In genomic region chr19:6744381-6745288, GRCh38 we compare ENCODE assay signal across 8 cellular contexts. TPM values are rescaled to one million over a fixed set of nuclear protein-coding genes. Genes with fewer than 3 reads are reported as not detected.
DNase-seq lines count a peak whose midpoint lies in the region; ATAC-seq and TF ChIP-seq lines count a peak whose summit lies in the region.

No MANE protein-coding gene starts in this region.

- DNase-seq in HS-27A (ENCODE audit: low read depth), result peak; percentile 80
- peak; percentile 94 for DNase-seq in kidney tubule cell (ENCODE audit: low spot score)
- peak in 40 of 49 donors; percentile 12 to 81 (median 56) for DNase-seq in substantia nigra (lab: John Stamatoyannopoulos, UW)
- no peak for DNase-seq in SW480 (ENCODE audit: low spot score)
- DNase-seq in activated CD4-positive, alpha-beta T cell treated with anti-CD3 and anti-CD28 coated beads for 4 hours, result no peak

- peak overlapping the region; percentile 61 to 96 (median 81) for H3K27ac Mint-ChIP-seq in brain

- peaks cover 0 to 3% (median 0%) of the 10 kb centered on the region in 5 experiments for H3K9me3 Mint-ChIP-seq in brain

- no peaks in the 10 kb centered on the region for H3K27me3 Mint-ChIP-seq in brain

- ATAC-seq in HG03521 (IDR thresholded peaks at IDR 0.05; ENCODE audit: unreplicated experiment) (no peak), GM21390 (IDR thresholded peaks at IDR 0.05; ENCODE audit: unreplicated experiment) (no peak)

- H3K36me3 Mint-ChIP-seq in brain, result peaks cover 61% of the 10 kb centered on the region

- H3K4me3 Mint-ChIP-seq in brain, result peak overlapping the region in 4 of 5 experiments; percentile 33 to 87 (median 62)

- peaks cover 46% of the 10 kb centered on the region for H3K4me1 Mint-ChIP-seq in brain

- peak overlapping the region; percentile 40 for H3K27ac ChIP-seq in substantia nigra (ENCODE audit: low read depth, low read length, poor library complexity, severe bottlenecking)

- TF ChIP-seq CTCF in brain (conservative IDR thresholded peaks at IDR 0.05), result no peak

RNA-seq across cellular contexts. Expression of gene TRIP10, which starts 5.2 kb away (rescaled TPM):
- 24.1 TPM for polyA plus RNA-seq in brain (ENCODE audit: insufficient read depth, low read depth, low replicate concordance)

RNA-seq across cellular contexts. Expression of gene GPR108, which starts 7.3 kb away (rescaled TPM):
- 80.8 TPM for polyA plus RNA-seq in brain (ENCODE audit: insufficient read depth, low read depth, low replicate concordance)

RNA-seq across cellular contexts. Expression of gene SH2D3A, which starts 22.6 kb away (rescaled TPM):
- polyA plus RNA-seq in brain (ENCODE audit: insufficient read depth, low read depth, low replicate concordance), result not detected

RNA-seq across cellular contexts. Expression of gene C3, which starts 24.2 kb away (rescaled TPM):
- polyA plus RNA-seq in brain (ENCODE audit: insufficient read depth, low read depth, low replicate concordance), result 85.0 TPM

RNA-seq across cellular contexts. Expression of gene VAV1, which starts 27.9 kb away (rescaled TPM):
- 0.66 TPM for polyA plus RNA-seq in brain (ENCODE audit: insufficient read depth, low read depth, low replicate concordance)

Comparison
In these comparisons a context has a peak if more than half of its experiments do, and no peak if none do; other contexts are left out.
1. DNase-seq: peak in HS-27A (single experiment), kidney tubule cell (single experiment) and substantia nigra (40 of 49); none in SW480 (single experiment) and activated CD4-positive, alpha-beta T cell treated with anti-CD3 and anti-CD28 coated beads for 4 hours (0 of 2).